ENCODE assay signal across 14 cellular contexts in the genomic region with DNA sequence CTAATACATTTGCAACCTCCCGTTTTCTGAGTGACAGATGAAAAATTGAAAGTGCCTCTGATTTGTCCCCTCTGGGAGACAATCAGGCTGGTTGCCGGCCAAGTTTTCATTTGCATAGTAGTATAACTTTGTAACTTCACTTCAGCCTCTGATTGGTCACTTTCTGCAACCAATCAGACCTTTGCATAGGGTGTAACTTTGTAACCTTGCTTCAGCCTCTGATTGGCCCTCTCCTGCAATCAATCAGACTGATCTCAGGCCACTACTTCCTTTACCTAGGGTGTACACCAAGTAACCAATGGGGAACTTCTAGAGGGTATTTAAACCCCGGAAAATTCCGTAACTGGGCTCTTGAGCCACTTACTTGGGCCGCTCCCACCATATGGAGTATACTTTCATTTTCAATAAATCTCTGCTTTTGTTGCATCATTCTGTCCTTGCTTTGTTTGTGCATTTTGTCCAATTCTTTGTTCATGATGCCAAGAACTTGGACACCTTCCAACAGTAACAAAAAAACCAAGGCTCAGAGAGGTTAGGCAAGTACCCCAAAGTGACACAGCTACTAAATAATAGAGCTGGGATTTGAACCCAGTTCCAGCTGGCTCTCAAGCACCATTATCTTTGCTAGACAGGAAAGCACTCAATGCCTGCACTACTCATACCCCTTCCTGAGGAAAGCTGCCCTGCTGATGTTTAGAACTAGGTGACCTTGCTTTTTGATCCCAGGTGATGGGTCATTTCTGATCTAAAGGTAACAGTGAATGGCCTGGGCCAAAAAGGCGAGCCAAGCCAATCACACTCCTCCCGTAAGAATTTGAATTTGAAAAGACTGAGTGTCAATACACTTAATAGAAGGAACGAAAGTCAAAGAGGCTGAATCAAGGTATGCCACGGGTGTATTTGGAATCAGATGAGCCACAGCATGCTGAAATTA. TPM values are rescaled to one million over a fixed set of nuclear protein-coding genes. Genes with fewer than 3 reads are reported as not detected.
A peak's percentile ranks its signal among the peaks of the same experiment; 100 is the strongest.
DNase-seq lines count a peak whose midpoint lies in the region; ATAC-seq, FAIRE-seq and TF ChIP-seq lines count a peak whose summit lies in the region.
"Had no signal": no experiment of that assay in that cellular context is flagged by ENCODE, and none has a peak within 500 bp of the region (broad histone marks: within the 10 kb centered on the region; RNA-seq: fewer than 3 reads in every experiment).

No MANE protein-coding gene starts in this region.

- no peak overlapping the region for H4K8ac ChIP-seq in mesendoderm (ENCODE audit: low read depth, low read length)

- no peak for TF ChIP-seq EP300 in K562 (IDR thresholded peaks at IDR 0.05; ENCODE audit: low read length)

- H2BK15ac ChIP-seq in mesendoderm (replicated peaks; ENCODE audit: low read depth): no peak overlapping the region

- H3K4ac ChIP-seq in mesendoderm (ENCODE audit: low read depth, low read length): no peak overlapping the region

- no peak for TF ChIP-seq CTCF in K562 (IDR thresholded peaks at IDR 0.05 in 2 of 3, conservative IDR thresholded peaks at IDR 0.05 in 1 of 3; ENCODE audit: insufficient read depth in 2 of 3, low read depth in 1 of 3, low read length in 3 of 3)

- H3K56ac ChIP-seq in mesendoderm (ENCODE audit: low read length): no peak overlapping the region

- POLR2A ChIA-PET in K562 (lab: Yijun Ruan, JAX): interaction anchor here (0.6 to 1.8 kb wide), 2 partner anchors 16 to 757 kb away, joined by 3 to 20 read pairs; a partner anchor contains a TSS

- no TSS peak for BruUV-seq in K562 (replicated peaks; lab: Mats Ljungman, UMichigan)

- no peak overlapping the region for H4K5ac ChIP-seq in mesendoderm (ENCODE audit: low read length)

- ATAC-seq in K562 (peak; percentile 93), GM21367 (IDR thresholded peaks at IDR 0.05; ENCODE audit: unreplicated experiment) (no peak), GM21825 (IDR thresholded peaks at IDR 0.05; ENCODE audit: unreplicated experiment) (no peak), GM21360 (IDR thresholded peaks at IDR 0.05; ENCODE audit: unreplicated experiment) (no peak)
- ATAC-seq: Panc1; stimulated activated memory B cell treated with anti-CD40 and anti-IgM and Interleukin-4, amounts not matched to agents 10 μg/mL and 1 μg/mL and 100 μg/mL, for 72 hours had no signal

- no peaks in the 10 kb centered on the region for H3K9me1 ChIP-seq in K562 (ENCODE audit: control insufficient read depth, insufficient read depth, low read length)

- intact Hi-C loops in K562 (cut with micrococcal nuclease): no loop called here

- no peaks in the 10 kb centered on the region for H3K27me3 ChIP-seq in K562 (ENCODE audit: control insufficient read depth in 2 of 2, insufficient read depth in 2 of 2, low read length in 2 of 2)
- no peaks in the 10 kb centered on the region for H3K27me3 ChIP-seq in mesendoderm (ENCODE audit: insufficient read depth, low read length, poor library complexity)

- no peak for TF ChIP-seq RAD21 in K562 (CRISPR knock-in tag; conservative IDR thresholded peaks at IDR 0.05 in 1 of 2, IDR thresholded peaks at IDR 0.05 in 1 of 2)

- DNase-seq in H4 (ENCODE audit: low spot score): peak; percentile 94
- DNase-seq in MV-4-11 (lab: John Stamatoyannopoulos, UW): peak; percentile 34
- peak; percentile 37 to 75 (median 46) for DNase-seq in K562 (ENCODE audit: extremely low read depth in 1 of 4, low spot score in 3 of 4)
- DNase-seq in mesendoderm: peak; percentile 57
- DNase-seq in glomerular visceral epithelial cell (ENCODE audit: extremely low spot score): no peak
- DNase-seq: activated T-cell treated with anti-CD3 and anti-CD28 coated beads for 4 hours, amniotic stem cell, C1 segment of cervical spinal cord had no signal

- H3K9me3 ChIP-seq in K562 (replicated peaks; ENCODE audit: control insufficient read depth, insufficient read depth, low read depth, low read length): no peaks in the 10 kb centered on the region

- no peak overlapping the region for H2BK120ac ChIP-seq in mesendoderm (ENCODE audit: low read depth, low read length)

- CTCF ChIA-PET in K562 (lab: Yijun Ruan, JAX; ENCODE audit: low intra/inter-chr PET ratio): no interaction called here

- H3K79me1 ChIP-seq in mesendoderm (ENCODE audit: low read length): no peaks in the 10 kb centered on the region

- H3K4me1 ChIP-seq in K562 (replicated peaks in 1 of 2; ENCODE audit: control insufficient read depth in 2 of 2, insufficient read depth in 2 of 2, low read length in 2 of 2) (no peaks in the 10 kb centered on the region; a peak in 1 of 5 replicates), mesendoderm (ENCODE audit: control insufficient read depth, low read depth, low read length) (no peaks in the 10 kb centered on the region)

- no peak overlapping the region for H2BK5ac ChIP-seq in mesendoderm (ENCODE audit: low read length)

- H2AFZ ChIP-seq in K562 (ENCODE audit: low read depth, low read length): peak overlapping the region; percentile 17; the same call in 1 of the 2 replicates

- in situ Hi-C loops in K562 (cut with MboI): no loop called here

- H3K4me2 ChIP-seq in K562 (ENCODE audit: insufficient read depth, low read length) (peak overlapping the region; percentile 16; the same call in 1 of the 2 replicates), mesendoderm (ENCODE audit: low read length) (no peak overlapping the region)

- peak; percentile 85 for FAIRE-seq in K562 (lab: Jason Lieb, UNC)

- TF ChIP-seq POLR2A in K562 (conservative IDR thresholded peaks at IDR 0.05): no peak

- H3K4me3 ChIP-seq in K562: no peak overlapping the region
- H3K4me3 ChIP-seq in mesendoderm (ENCODE audit: low read length): no peak overlapping the region

- H3K18ac ChIP-seq in mesendoderm (ENCODE audit: low read length): no peak overlapping the region

- H3K27ac ChIP-seq in K562 (ENCODE audit: extremely low read depth, low read depth, low read length): no peak overlapping the region
- no peak overlapping the region for H3K27ac ChIP-seq in mesendoderm (ENCODE audit: low read depth, low read length)
- H3K27ac ChIP-seq: VCaP had no signal

- H3K36me3 ChIP-seq in K562 (ENCODE audit: control insufficient read depth, insufficient read depth, low read length): no peaks in the 10 kb centered on the region
- H3K36me3 ChIP-seq in mesendoderm (ENCODE audit: control insufficient read depth, insufficient read depth, low read length): no peaks in the 10 kb centered on the region

- WGBS in K562 (ENCODE audit: insufficient coverage, low coverage, missing lambda C conversion rate): 54% methylated on average over 9 of the region's 9 CpGs
- no CpG with 5 or more reads among the region's 9 CpGs for WGBS in mesendoderm (ENCODE audit: extremely low coverage, insufficient coverage, low lambda C conversion rate)

- no peaks in the 10 kb centered on the region for H4K20me1 ChIP-seq in K562 (replicated peaks; ENCODE audit: control insufficient read depth, insufficient read depth, low read length)

- H3K79me2 ChIP-seq in K562 (ENCODE audit: control insufficient read depth, insufficient read depth, low read length): no peaks in the 10 kb centered on the region
- H3K79me2 ChIP-seq in mesendoderm (ENCODE audit: control insufficient read depth, insufficient read depth, low read length): no peaks in the 10 kb centered on the region

- H3K9ac ChIP-seq in K562 (ENCODE audit: insufficient read depth in 1 of 2, low read depth in 2 of 2, low read length in 2 of 2) (no peak overlapping the region), mesendoderm (ENCODE audit: low read length) (no peak overlapping the region)

- no peak overlapping the region for H2AK5ac ChIP-seq in mesendoderm (ENCODE audit: low read length)

- no peak overlapping the region for H3K23ac ChIP-seq in mesendoderm (ENCODE audit: low read length)

RNA-seq across cellular contexts. Expression of a gene that starts 10.9 kb away (rescaled TPM):
- total RNA-seq in H4 (2014; rRNA removed; shearing (Covaris generic)): 0.02 TPM in 1 of 2 replicates, not detected in the other
- 0.44 and 1.2 TPM in 2 replicates for total RNA-seq in K562 (2011; cell fraction: chromatin; rRNA removed; ENCODE audit: low replicate concordance)
- total RNA-seq in K562 (2011; cell fraction: nucleolus; rRNA removed): 0.17 and 0.26 TPM in 2 replicates
- total RNA-seq in K562 (2011; cell fraction: nucleoplasm; rRNA removed): 0.15 and 0.29 TPM in 2 replicates
- total RNA-seq in K562 (2014; rRNA removed) (0.41 and 0.59 TPM in 2 replicates), K562 (2014; rRNA removed; fragmentation: Illumina TruSeq; extraction: Trizol) (0.22 and 0.29 TPM in 2 replicates), K562 (2015; rRNA removed; fragmentation: Illumina TruSeq; extraction: Trizol) (0.47 and 0.64 TPM in 2 replicates), K562 (2021) (0.29 and 0.35 TPM in 2 replicates)
- polyA plus RNA-seq in K562 (2011; rRNA removed) (0.06 and 0.16 TPM in 2 replicates), K562 (2014; fragmentation: Illumina TruSeq; extraction: Trizol) (0.25 and 0.71 TPM in 2 replicates), K562 (2014; fragmentation: Nextera tagmentation; extraction: Ambion mirVana) (under 1 TPM; 0.01 to 0.03 TPM), K562 (2014; rRNA removed) (0.32 and 0.62 TPM in 2 replicates)
- 0.06 and 0.15 TPM in 2 replicates for polyA plus RNA-seq in K562 (2011; cell fraction: cytosol; rRNA removed)
- 0.26 and 0.32 TPM in 2 replicates for polyA plus RNA-seq in K562 (2011; cell fraction: nucleus; rRNA removed)
- 0.44 and 1.8 TPM in 2 replicates for polyA plus RNA-seq in K562 (2012)
- 0.25 and 0.30 TPM in 2 replicates for polyA minus RNA-seq in K562 (2011; rRNA and poly(A)+ RNA removed)
- 0.18 and 0.19 TPM in 2 replicates for polyA minus RNA-seq in K562 (2011; cell fraction: cytosol; rRNA and poly(A)+ RNA removed)
- 0.13 and 0.33 TPM in 2 replicates for polyA minus RNA-seq in K562 (2011; cell fraction: nucleus; rRNA and poly(A)+ RNA removed)
- polyA plus RNA-seq in mesendoderm (2013, experiment 1 of 2): 0.29 TPM
- 0.20 TPM for polyA plus RNA-seq in mesendoderm (2013, experiment 2 of 2)

RNA-seq across cellular contexts. Expression of a gene that starts 16.9 kb away (rescaled TPM):
- total RNA-seq in H4 (2014; rRNA removed; shearing (Covaris generic)): 437 and 447 TPM in 2 replicates
- total RNA-seq in K562 (2011; cell fraction: chromatin; rRNA removed; ENCODE audit: low replicate concordance): 123 and 212 TPM in 2 replicates
- 138 and 168 TPM in 2 replicates for total RNA-seq in K562 (2011; cell fraction: nucleolus; rRNA removed)
- 206 and 258 TPM in 2 replicates for total RNA-seq in K562 (2011; cell fraction: nucleoplasm; rRNA removed)
- total RNA-seq in K562 (2014; rRNA removed) (426 and 468 TPM in 2 replicates), K562 (2014; rRNA removed; fragmentation: Illumina TruSeq; extraction: Trizol) (562 and 622 TPM in 2 replicates), K562 (2015; rRNA removed; fragmentation: Illumina TruSeq; extraction: Trizol) (508 and 559 TPM in 2 replicates), K562 (2021) (308 TPM in 2 replicates)
- polyA plus RNA-seq in K562 (2011; rRNA removed) (714 and 790 TPM in 2 replicates), K562 (2014; fragmentation: Illumina TruSeq; extraction: Trizol) (471 and 510 TPM in 2 replicates), K562 (2014; fragmentation: Nextera tagmentation; extraction: Ambion mirVana) (1,000 to 10,000 TPM in 1 of 2 experiments, 100 to 1,000 TPM in 1; 837 to 1,031 TPM), K562 (2014; rRNA removed) (365 and 466 TPM in 2 replicates)
- polyA plus RNA-seq in K562 (2011; cell fraction: cytosol; rRNA removed): 163 and 438 TPM in 2 replicates
- polyA plus RNA-seq in K562 (2011; cell fraction: nucleus; rRNA removed): 127 and 293 TPM in 2 replicates
- 525 and 687 TPM in 2 replicates for polyA plus RNA-seq in K562 (2012)
- 571 and 811 TPM in 2 replicates for polyA minus RNA-seq in K562 (2011; rRNA and poly(A)+ RNA removed)
- 177 and 220 TPM in 2 replicates for polyA minus RNA-seq in K562 (2011; cell fraction: cytosol; rRNA and poly(A)+ RNA removed)
- 135 and 263 TPM in 2 replicates for polyA minus RNA-seq in K562 (2011; cell fraction: nucleus; rRNA and poly(A)+ RNA removed)
- 475 TPM for polyA plus RNA-seq in mesendoderm (2013, experiment 1 of 2)
- polyA plus RNA-seq in mesendoderm (2013, experiment 2 of 2): 490 TPM

RNA-seq across cellular contexts. Expression of a gene that starts 31.3 kb away (rescaled TPM):
- 460 and 468 TPM in 2 replicates for total RNA-seq in H4 (2014; rRNA removed; shearing (Covaris generic))
- total RNA-seq in K562 (2011; cell fraction: chromatin; rRNA removed; ENCODE audit: low replicate concordance): 18.4 and 30.7 TPM in 2 replicates
- 35.7 and 36.0 TPM in 2 replicates for total RNA-seq in K562 (2011; cell fraction: nucleolus; rRNA removed)
- 40.3 and 46.9 TPM in 2 replicates for total RNA-seq in K562 (2011; cell fraction: nucleoplasm; rRNA removed)
- total RNA-seq in K562 (2014; rRNA removed): 220 and 238 TPM in 2 replicates
- total RNA-seq in K562 (2014; rRNA removed; fragmentation: Illumina TruSeq; extraction: Trizol): 478 and 512 TPM in 2 replicates
- 357 and 396 TPM in 2 replicates for total RNA-seq in K562 (2015; rRNA removed; fragmentation: Illumina TruSeq; extraction: Trizol)
- 242 and 256 TPM in 2 replicates for total RNA-seq in K562 (2021)
- 531 and 554 TPM in 2 replicates for polyA plus RNA-seq in K562 (2011; rRNA removed)
- polyA plus RNA-seq in K562 (2011; cell fraction: cytosol; rRNA removed): 196 and 355 TPM in 2 replicates
- polyA plus RNA-seq in K562 (2011; cell fraction: nucleus; rRNA removed): 72.1 and 160 TPM in 2 replicates
- polyA plus RNA-seq in K562 (2012): 338 and 426 TPM in 2 replicates
- polyA plus RNA-seq in K562 (2014; fragmentation: Illumina TruSeq; extraction: Trizol): 451 and 463 TPM in 2 replicates
- polyA plus RNA-seq in K562 (2014; fragmentation: Nextera tagmentation; extraction: Ambion mirVana): 100 to 1,000 TPM; 913 to 995 TPM
- 270 and 274 TPM in 2 replicates for polyA plus RNA-seq in K562 (2014; rRNA removed)
- polyA minus RNA-seq in K562 (2011; rRNA and poly(A)+ RNA removed): 343 and 432 TPM in 2 replicates
- 128 and 163 TPM in 2 replicates for polyA minus RNA-seq in K562 (2011; cell fraction: cytosol; rRNA and poly(A)+ RNA removed)
- 25.4 and 59.0 TPM in 2 replicates for polyA minus RNA-seq in K562 (2011; cell fraction: nucleus; rRNA and poly(A)+ RNA removed)
- 268 TPM for polyA plus RNA-seq in mesendoderm (2013, experiment 1 of 2)
- 263 TPM for polyA plus RNA-seq in mesendoderm (2013, experiment 2 of 2)
